Comparison of ENCODE assay signal across 12 cellular contexts in genomic region chr5:168404366-168404765, GRCh38.
A peak's percentile ranks its signal among the peaks of the same experiment; 100 is the strongest.
DNase-seq lines count a peak whose midpoint lies in the region; ATAC-seq, FAIRE-seq and TF ChIP-seq lines count a peak whose summit lies in the region.
"Had no signal": no experiment of that assay in that cellular context is flagged by ENCODE, and none has a peak within 500 bp of the region (broad histone marks: within the 10 kb centered on the region; RNA-seq: fewer than 3 reads in every experiment).

No MANE protein-coding gene starts in this region.

- peak overlapping the region; percentile 96 for H3K27ac Mint-ChIP-seq in astrocyte (ENCODE audit: unreplicated experiment)
- H3K27ac Mint-ChIP-seq in activated CD4-positive, alpha-beta T cell treated with anti-CD3 and anti-CD28 coated beads, Interleukin-2, amount 10 ng/mL, durations not matched to agents 24 days and 14 days, result no peak overlapping the region
- H3K27ac Mint-ChIP-seq: activated CD8-positive, alpha-beta T cell treated with anti-CD3 and anti-CD28 coated beads for 36 hours had no signal

- no peaks in the 10 kb centered on the region for H3K27me3 Mint-ChIP-seq in astrocyte (ENCODE audit: low read depth, unreplicated experiment)
- H3K27me3 Mint-ChIP-seq in activated CD4-positive, alpha-beta T cell treated with anti-CD3 and anti-CD28 coated beads, Interleukin-2, amount 10 ng/mL, durations not matched to agents 24 days and 14 days, result peaks cover 53% of the 10 kb centered on the region

- FAIRE-seq in astrocyte (lab: Jason Lieb, UNC), result peak; percentile 99

- no peaks in the 10 kb centered on the region for H3K9me2 ChIP-seq in GM23248 (ENCODE audit: insufficient read depth)

- H3K4me2 ChIP-seq in GM23248 (ENCODE audit: unreplicated experiment) (peak overlapping the region; percentile 20), astrocyte (ENCODE audit: low read length) (peak overlapping the region; percentile 72)
- H3K4me2 ChIP-seq: PC-9 had no signal

- H3K4me1 Mint-ChIP-seq in astrocyte (ENCODE audit: low read depth, unreplicated experiment), result peaks cover 63% of the 10 kb centered on the region
- H3K4me1 Mint-ChIP-seq in activated CD4-positive, alpha-beta T cell treated with anti-CD3 and anti-CD28 coated beads, Interleukin-2, amount 10 ng/mL, durations not matched to agents 24 days and 14 days, result peaks cover 8% of the 10 kb centered on the region

- H3K9me3 Mint-ChIP-seq in astrocyte (ENCODE audit: unreplicated experiment), result no peaks in the 10 kb centered on the region
- H3K9me3 Mint-ChIP-seq in activated CD4-positive, alpha-beta T cell treated with anti-CD3 and anti-CD28 coated beads, Interleukin-2, amount 10 ng/mL, durations not matched to agents 24 days and 14 days, result no peaks in the 10 kb centered on the region
- H3K9me3 Mint-ChIP-seq: activated CD8-positive, alpha-beta T cell treated with anti-CD3 and anti-CD28 coated beads for 36 hours had no signal

- no peaks in the 10 kb centered on the region for H3K36me3 ChIP-seq in GM23248 (ENCODE audit: low read depth)
- no peaks in the 10 kb centered on the region for H3K36me3 ChIP-seq in astrocyte (ENCODE audit: insufficient read depth, low read length)
- no peaks in the 10 kb centered on the region for H3K36me3 ChIP-seq in sigmoid colon
- H3K36me3 ChIP-seq: adrenal gland had no signal

- H3K27me3 ChIP-seq in GM23248 (replicated peaks; ENCODE audit: insufficient read depth), result no peaks in the 10 kb centered on the region
- no peaks in the 10 kb centered on the region for H3K27me3 ChIP-seq in astrocyte (ENCODE audit: insufficient read depth, low read length)
- H3K27me3 ChIP-seq in sigmoid colon, result no peaks in the 10 kb centered on the region
- H3K27me3 ChIP-seq: adrenal gland had no signal

- H3K4me3 Mint-ChIP-seq in astrocyte (ENCODE audit: unreplicated experiment), result no peak overlapping the region
- no peak overlapping the region for H3K4me3 Mint-ChIP-seq in activated CD4-positive, alpha-beta T cell treated with anti-CD3 and anti-CD28 coated beads, Interleukin-2, amount 10 ng/mL, durations not matched to agents 24 days and 14 days
- H3K4me3 Mint-ChIP-seq: activated CD8-positive, alpha-beta T cell treated with anti-CD3 and anti-CD28 coated beads for 36 hours had no signal

- no peak for ATAC-seq in GM19397 (IDR thresholded peaks at IDR 0.05; ENCODE audit: unreplicated experiment)
- no peak for ATAC-seq in GM21825 (IDR thresholded peaks at IDR 0.05; ENCODE audit: unreplicated experiment)
- ATAC-seq: activated CD8-positive, alpha-beta T cell treated with anti-CD3 and anti-CD28 coated beads for 36 hours had no signal

- intact Hi-C loops in head of caudate nucleus (cut with DNase I) (no loop called here), sigmoid colon (cut with DNase I) (no loop called here)
- intact Hi-C loops in activated CD4-positive, alpha-beta T cell treated with anti-CD3 and anti-CD28 coated beads, Interleukin-2, amount 10 ng/mL, durations not matched to agents 24 days and 14 days (cut with micrococcal nuclease), result loop anchor here (10.0 kb wide), 1 partner anchor 120 kb away; no protein-coding TSS in a partner anchor

- no peak overlapping the region for H3K27ac ChIP-seq in GM23248
- peak overlapping the region; percentile 68 for H3K27ac ChIP-seq in astrocyte (ENCODE audit: low read depth, low read length)
- peak overlapping the region in 3 of 4 donors; percentile 20 to 77 (median 52) for H3K27ac ChIP-seq in sigmoid colon
- H3K27ac ChIP-seq: adrenal gland, PC-9 had no signal

- in situ Hi-C loops in GM23248 (cut with MboI), result no loop called here

- peaks cover 19% of the 10 kb centered on the region for H3F3A ChIP-seq in GM23248 (ENCODE audit: insufficient read depth)

- H3K4me3 ChIP-seq in GM23248 (no peak overlapping the region), astrocyte (ENCODE audit: insufficient read depth, low read depth, low read length) (no peak overlapping the region), sigmoid colon (no peak overlapping the region)
- H3K4me3 ChIP-seq: adrenal gland, PC-9 had no signal

- DNase-seq in GM23248 (peak; percentile 86), astrocyte (ENCODE audit: low read depth) (peak; percentile 96), head of caudate nucleus (peak in 28 of 42 donors; percentile 15 to 64 (median 40)), sigmoid colon (no peak), UCSD-AML1 (lab: John Stamatoyannopoulos, UW; ENCODE audit: unreplicated experiment) (no peak)
- DNase-seq in activated CD4-positive, alpha-beta T cell treated with anti-CD3 and anti-CD28 coated beads, Interleukin-2, amount 10 ng/mL, durations not matched to agents 24 days and 14 days, result no peak
- DNase-seq: activated CD8-positive, alpha-beta T cell treated with anti-CD3 and anti-CD28 coated beads for 36 hours; adrenal gland; PC-9; stimulated activated CD8-positive, alpha-beta memory T cell treated with anti-CD3 and anti-CD28 coated beads, Interleukin-4, amount 100 ng/mL, for 48 hours had no signal

- TF ChIP-seq CTCF in astrocyte (IDR thresholded peaks at IDR 0.05; ENCODE audit: insufficient read depth, low read depth, low read length) (no peak), sigmoid colon (IDR thresholded peaks at IDR 0.05) (no peak)

- 42 to 44% methylated on average over 12 of the region's 12 CpGs for WGBS in GM23248 (ENCODE audit: low coverage in 1 of 2, low lambda C conversion rate in 2 of 2, missing lambda C conversion rate in 2 of 2), 2 experiments
- WGBS in sigmoid colon, 2 donors, result 75 to 82% methylated on average over 12 of the region's 12 CpGs

- H3K4me1 ChIP-seq in GM23248 (ENCODE audit: insufficient read depth) (peaks cover 16% of the 10 kb centered on the region), astrocyte (ENCODE audit: insufficient read depth, low read length) (peaks cover 36% of the 10 kb centered on the region), sigmoid colon (peaks cover 0 to 10% (median 8%) of the 10 kb centered on the region in 4 donors)
- H3K4me1 ChIP-seq: adrenal gland had no signal

- no peak for TF ChIP-seq POLR2A in sigmoid colon (IDR thresholded peaks at IDR 0.05)

- H4K20me1 ChIP-seq in GM23248 (ENCODE audit: insufficient read depth), result no peaks in the 10 kb centered on the region
- peaks cover 6% of the 10 kb centered on the region for H4K20me1 ChIP-seq in astrocyte (ENCODE audit: insufficient read depth, low read length)

- H2AFZ ChIP-seq in GM23248 (no peak overlapping the region), astrocyte (ENCODE audit: low read depth, low read length) (peak overlapping the region; percentile 40)
- H2AFZ ChIP-seq: PC-9 had no signal

- H3K79me2 ChIP-seq in GM23248 (ENCODE audit: insufficient read depth), result no peaks in the 10 kb centered on the region
- H3K79me2 ChIP-seq in astrocyte (ENCODE audit: insufficient read depth, low read length), result no peaks in the 10 kb centered on the region

- TF ChIP-seq EP300 in sigmoid colon (IDR thresholded peaks at IDR 0.05), result no peak

- no peak overlapping the region for H3K9ac ChIP-seq in GM23248
- H3K9ac ChIP-seq in astrocyte (ENCODE audit: low read length), result peak overlapping the region; percentile 61

- H3K9me3 ChIP-seq in GM23248 (ENCODE audit: low read depth), result no peaks in the 10 kb centered on the region
- no peaks in the 10 kb centered on the region for H3K9me3 ChIP-seq in astrocyte (ENCODE audit: insufficient read depth, low read depth, low read length)
- no peaks in the 10 kb centered on the region for H3K9me3 ChIP-seq in sigmoid colon
- H3K9me3 ChIP-seq: adrenal gland had no signal

- peaks cover 13% of the 10 kb centered on the region for H3K36me3 Mint-ChIP-seq in astrocyte (ENCODE audit: low read depth, unreplicated experiment)
- no peaks in the 10 kb centered on the region for H3K36me3 Mint-ChIP-seq in activated CD4-positive, alpha-beta T cell treated with anti-CD3 and anti-CD28 coated beads, Interleukin-2, amount 10 ng/mL, durations not matched to agents 24 days and 14 days (ENCODE audit: low read depth)

Comparison
In these comparisons a context has a peak if more than half of its experiments do, and no peak if none do; other contexts are left out.
1. DNase-seq: peak in GM23248 (single experiment), astrocyte (single experiment) and head of caudate nucleus (28 of 42); none in sigmoid colon (single experiment), UCSD-AML1 (single experiment) and activated CD4-positive, alpha-beta T cell treated with anti-CD3 and anti-CD28 coated beads, Interleukin-2, amount 10 ng/mL, durations not matched to agents 24 days and 14 days (single experiment).